10 cellular contexts compared by ENCODE assay signal in genomic region chr11:129973068-129973467, GRCh38. TPM values are rescaled to one million over a fixed set of nuclear protein-coding genes. Genes with fewer than 3 reads are reported as not detected.
A peak's percentile ranks its signal among the peaks of the same experiment; 100 is the strongest.
DNase-seq lines count a peak whose midpoint lies in the region; ATAC-seq and TF ChIP-seq lines count a peak whose summit lies in the region.
"Had no signal": no experiment of that assay in that cellular context is flagged by ENCODE, and none has a peak within 500 bp of the region (broad histone marks: within the 10 kb centered on the region; RNA-seq: fewer than 3 reads in every experiment).

No MANE protein-coding gene starts in this region.

- H3K27me3 ChIP-seq in stomach: no peaks in the 10 kb centered on the region
- H3K27me3 ChIP-seq: pancreas had no signal

- H3K27ac ChIP-seq in stomach: no peak overlapping the region
- H3K27ac ChIP-seq: pancreas had no signal

- TF ChIP-seq CTCF in stomach (IDR thresholded peaks at IDR 0.05): no peak

- H3K27ac Mint-ChIP-seq in stimulated activated memory B cell treated with anti-CD40 and anti-IgM and Interleukin-4, amounts not matched to agents 10 μg/mL and 1 μg/mL and 100 μg/mL, for 72 hours: peak overlapping the region; percentile 36

- peaks cover 46% of the 10 kb centered on the region for H3K36me3 Mint-ChIP-seq in stimulated activated memory B cell treated with anti-CD40 and anti-IgM and Interleukin-4, amounts not matched to agents 10 μg/mL and 1 μg/mL and 100 μg/mL, for 72 hours

- H3K4me1 Mint-ChIP-seq in stimulated activated memory B cell treated with anti-CD40 and anti-IgM and Interleukin-4, amounts not matched to agents 10 μg/mL and 1 μg/mL and 100 μg/mL, for 72 hours: peaks cover 33% of the 10 kb centered on the region

- H3K9me3 Mint-ChIP-seq in stimulated activated memory B cell treated with anti-CD40 and anti-IgM and Interleukin-4, amounts not matched to agents 10 μg/mL and 1 μg/mL and 100 μg/mL, for 72 hours: no peaks in the 10 kb centered on the region
- H3K9me3 Mint-ChIP-seq: central memory CD8-positive, alpha-beta T cell had no signal

- intact Hi-C loops in stomach (cut with DNase I; ENCODE audit: low total_unique reads): no loop called here

- no peak for TF ChIP-seq EP300 in stomach (IDR thresholded peaks at IDR 0.05)

- peak; percentile 89 for ATAC-seq in GM19043 (IDR thresholded peaks at IDR 0.05; ENCODE audit: low read depth, unreplicated experiment)
- ATAC-seq in HG02884 (IDR thresholded peaks at IDR 0.05; ENCODE audit: unreplicated experiment): peak; percentile 82
- ATAC-seq in stimulated activated memory B cell treated with anti-CD40 and anti-IgM and Interleukin-4, amounts not matched to agents 10 μg/mL and 1 μg/mL and 100 μg/mL, for 72 hours: peak; percentile 63

- no peak overlapping the region for H3K4me3 Mint-ChIP-seq in stimulated activated memory B cell treated with anti-CD40 and anti-IgM and Interleukin-4, amounts not matched to agents 10 μg/mL and 1 μg/mL and 100 μg/mL, for 72 hours
- H3K4me3 Mint-ChIP-seq: central memory CD8-positive, alpha-beta T cell had no signal

- TF ChIP-seq POLR2A in stomach (IDR thresholded peaks at IDR 0.05): no peak

- peaks cover 0 to 23% (median 9%) of the 10 kb centered on the region in 4 donors for H3K4me1 ChIP-seq in stomach

- no peaks in the 10 kb centered on the region for H3K9me3 ChIP-seq in stomach
- H3K9me3 ChIP-seq: pancreas had no signal

- 64 to 90% (median 83%) methylated on average over 1 of the region's 1 CpG for WGBS in stomach, 5 donors

- H3K4me3 ChIP-seq in stomach: no peak overlapping the region
- H3K4me3 ChIP-seq: pancreas had no signal

- DNase-seq in NOMO-1 treated with DMSO at 0.1 percent for 48 hours (lab: John Stamatoyannopoulos, UW; ENCODE audit: unreplicated experiment) (peak; percentile 92), stomach (no peak), pons (ENCODE audit: low spot score) (no peak), SHP77 treated with DMSO at 0.1 percent for 48 hours (lab: John Stamatoyannopoulos, UW) (no peak)
- DNase-seq: hippocampal formation had no signal

- H3K27me3 Mint-ChIP-seq in stimulated activated memory B cell treated with anti-CD40 and anti-IgM and Interleukin-4, amounts not matched to agents 10 μg/mL and 1 μg/mL and 100 μg/mL, for 72 hours: peaks cover 23% of the 10 kb centered on the region
- H3K27me3 Mint-ChIP-seq: central memory CD8-positive, alpha-beta T cell had no signal

- H3K36me3 ChIP-seq in stomach: no peaks in the 10 kb centered on the region
- H3K36me3 ChIP-seq: pancreas had no signal

RNA-seq across cellular contexts. Expression of gene PRDM10, which starts 29.6 kb away (rescaled TPM):
- 100 to 1,000 TPM in 1 of 5 donors, 10 to 100 TPM in 2, 1 to 10 TPM in 2; 5.3 to 148 (median 27.7) TPM for total RNA-seq in stomach
- 1 to 10 TPM; 1.7 to 2.0 (median 1.8) TPM for polyA plus RNA-seq in stomach
